ENCODE assay signal across 8 cellular contexts in genomic region chr1:204564835-204565234, GRCh38. TPM values are rescaled to one million over a fixed set of nuclear protein-coding genes. Genes with fewer than 3 reads are reported as not detected.
DNase-seq lines count a peak whose midpoint lies in the region; ATAC-seq, FAIRE-seq and TF ChIP-seq lines count a peak whose summit lies in the region.

No MANE protein-coding gene starts in this region.

- no peaks in the 10 kb centered on the region for H3K9me3 Mint-ChIP-seq in astrocyte (ENCODE audit: unreplicated experiment)

- CTCF ChIA-PET in GM10248 (lab: Yijun Ruan, JAX) = interaction anchor here (1.0 to 7.5 kb wide), 21 partner anchors 10 to 258 kb away, joined by 3 to 141 read pairs (median 5); no protein-coding TSS in a partner anchor

- no peaks in the 10 kb centered on the region for H3K9me3 ChIP-seq in astrocyte (ENCODE audit: insufficient read depth, low read depth, low read length)

- no peaks in the 10 kb centered on the region for H3K27me3 ChIP-seq in astrocyte (ENCODE audit: insufficient read depth, low read length)

- ATAC-seq in GM19452 (IDR thresholded peaks at IDR 0.05; ENCODE audit: unreplicated experiment) (peak; percentile 77), HG03135 (IDR thresholded peaks at IDR 0.05; ENCODE audit: unreplicated experiment) (peak; percentile 78)

- H3K27me3 Mint-ChIP-seq in astrocyte (ENCODE audit: low read depth, unreplicated experiment) = no peaks in the 10 kb centered on the region

- DNase-seq in GM10248 (ENCODE audit: extremely low spot score) (peak; percentile 70), astrocyte (ENCODE audit: low read depth) (no peak), NCI-H1694 treated with DMSO at 0.1 percent for 48 hours (lab: John Stamatoyannopoulos, UW) (no peak), NCI-H1417 (lab: John Stamatoyannopoulos, UW) (no peak), NCI-H345 (lab: John Stamatoyannopoulos, UW) (no peak)
- no peak for DNase-seq in stimulated activated CD8-positive, alpha-beta memory T cell treated with anti-CD3 and anti-CD28 coated beads, Interleukin-4, amount 100 ng/mL, for 48 hours

- no peaks in the 10 kb centered on the region for H3K36me3 ChIP-seq in astrocyte (ENCODE audit: insufficient read depth, low read length)

- no peak for FAIRE-seq in astrocyte (lab: Jason Lieb, UNC)

- no peak overlapping the region for H3K4me2 ChIP-seq in astrocyte (ENCODE audit: low read length)

- H3K9ac ChIP-seq in astrocyte (ENCODE audit: low read length) = no peak overlapping the region

- no peak overlapping the region for H3K27ac ChIP-seq in astrocyte (ENCODE audit: low read depth, low read length)

- H2AFZ ChIP-seq in astrocyte (ENCODE audit: low read depth, low read length) = no peak overlapping the region

- H3K4me1 Mint-ChIP-seq in astrocyte (ENCODE audit: low read depth, unreplicated experiment) = peaks cover 27% of the 10 kb centered on the region

- H3K4me1 ChIP-seq in astrocyte (ENCODE audit: insufficient read depth, low read length) = no peaks in the 10 kb centered on the region

- TF ChIP-seq CTCF in GM10248 (IDR thresholded peaks at IDR 0.05; ENCODE audit: control extremely low read depth, extremely low read depth, low read depth, missing control alignments) = no peak
- TF ChIP-seq CTCF in astrocyte (IDR thresholded peaks at IDR 0.05; ENCODE audit: insufficient read depth, low read depth, low read length) = no peak

- H3K27ac Mint-ChIP-seq in astrocyte (ENCODE audit: unreplicated experiment) = peak overlapping the region; percentile 78

- peaks cover 4% of the 10 kb centered on the region for H4K20me1 ChIP-seq in astrocyte (ENCODE audit: insufficient read depth, low read length)

- H3K4me3 Mint-ChIP-seq in astrocyte (ENCODE audit: unreplicated experiment) = no peak overlapping the region

- H3K4me3 ChIP-seq in astrocyte (ENCODE audit: insufficient read depth, low read depth, low read length) = no peak overlapping the region

- POLR2A ChIA-PET in GM10248 (lab: Yijun Ruan, JAX) = no interaction called here

- no peaks in the 10 kb centered on the region for H3K79me2 ChIP-seq in astrocyte (ENCODE audit: insufficient read depth, low read length)

- H3K36me3 Mint-ChIP-seq in astrocyte (ENCODE audit: low read depth, unreplicated experiment) = peaks cover 4% of the 10 kb centered on the region

RNA-seq across cellular contexts. Expression of gene MDM4, which starts 48.6 kb away (rescaled TPM):
- 38.5 and 41.1 TPM in 2 replicates for total RNA-seq in astrocyte
